8 cellular contexts compared by ENCODE assay signal in genomic region chr12:120725151-120725658, GRCh38. TPM values are rescaled to one million over a fixed set of nuclear protein-coding genes. Genes with fewer than 3 reads are reported as not detected.
DNase-seq lines count a peak whose midpoint lies in the region; ATAC-seq, FAIRE-seq and TF ChIP-seq lines count a peak whose summit lies in the region.

No MANE protein-coding gene starts in this region.

- CTCF ChIA-PET in Panc1 (lab: Charles Lee): interaction anchor here (0.5 to 1.1 kb wide), 3 partner anchors 40 to 456 kb away, joined by 3 to 10 read pairs (median 3); no protein-coding TSS in a partner anchor

- peak overlapping the region; percentile 90 for H3K27ac ChIP-seq in Panc1 (ENCODE audit: low read length)
- H3K27ac ChIP-seq in skin epidermis: peak overlapping the region in 9 of 21 experiments; percentile 26 to 82 (median 67)

- peaks cover 9% of the 10 kb centered on the region for H3K36me3 ChIP-seq in Panc1 (ENCODE audit: control insufficient read depth, insufficient read depth, low read length)

- H3K4me3 ChIP-seq in Panc1 (ENCODE audit: low read depth in 2 of 2, low read length in 2 of 2): peak overlapping the region; percentile 71 to 82
- peak overlapping the region; percentile 62 for H3K4me3 ChIP-seq in fibroblast of mammary gland (ENCODE audit: control insufficient read depth, low read depth, low read length)
- H3K4me3 ChIP-seq in skin epidermis: peak overlapping the region; percentile 56 to 80 (median 70)

- H3K27me3 ChIP-seq in Panc1 (ENCODE audit: control insufficient read depth, insufficient read depth, low read length): no peaks in the 10 kb centered on the region

- no peak for FAIRE-seq in HTR-8/SVneo (lab: Jason Lieb, UNC)

- no peak for TF ChIP-seq CTCF in Panc1 (IDR thresholded peaks at IDR 0.05)
- TF ChIP-seq CTCF in fibroblast of mammary gland (conservative IDR thresholded peaks at IDR 0.05; ENCODE audit: control insufficient read depth, insufficient read depth, low read depth, low read length): no peak

- H3K4me1 ChIP-seq in Panc1 (ENCODE audit: control insufficient read depth, insufficient read depth, low read length): peaks cover 8% of the 10 kb centered on the region

- no peaks in the 10 kb centered on the region for H3K9me3 ChIP-seq in Panc1 (ENCODE audit: control insufficient read depth, insufficient read depth, low read depth, low read length)

- intact Hi-C loops in Panc1 (cut with micrococcal nuclease; ENCODE audit: unreplicated experiment): no loop called here

- BruUV-seq in Panc1 (replicated peaks; lab: Mats Ljungman, UMichigan): no TSS peak

- in situ Hi-C loops in Panc1 (cut with HindIII; ENCODE audit: low pct_unique_long_range_greater_than_20kb, low sequenced_read_pairs): no loop called here

- peak; percentile 53 for DNase-seq in NCI-H1092 treated with DMSO at 0.1 percent for 48 hours (lab: John Stamatoyannopoulos, UW)
- no peak for DNase-seq in NCI-H1092 (lab: John Stamatoyannopoulos, UW)
- no peak for DNase-seq in Panc1 (ENCODE audit: low read depth, low spot score)
- no peak for DNase-seq in fibroblast of mammary gland (ENCODE audit: low read depth)
- DNase-seq in KG1 (lab: John Stamatoyannopoulos, UW): no peak
- DNase-seq in HTR-8/SVneo (ENCODE audit: insufficient read length, low spot score): no peak

- ATAC-seq in Panc1: peak; percentile 27
- no peak for ATAC-seq in GM19455 (IDR thresholded peaks at IDR 0.05; ENCODE audit: unreplicated experiment)

- POLR2A ChIA-PET in Panc1 (lab: Charles Lee): interaction anchor here (0.6 to 0.7 kb wide), 2 partner anchors 178 to 255 kb away, joined by 3 read pairs; no protein-coding TSS in a partner anchor

RNA-seq across cellular contexts. Expression of gene ACADS, which starts 0.4 kb away (rescaled TPM):
- total RNA-seq in Panc1 (2021; ENCODE audit: unreplicated experiment): 15.9 TPM
- polyA plus RNA-seq in Panc1 (2012; ENCODE audit: insufficient read length): 16.9 TPM

RNA-seq across cellular contexts. Expression of gene UNC119B, which starts 14.9 kb away (rescaled TPM):
- 26.0 TPM for total RNA-seq in Panc1 (2021; ENCODE audit: unreplicated experiment)
- 23.6 TPM for polyA plus RNA-seq in Panc1 (2012; ENCODE audit: insufficient read length)

RNA-seq across cellular contexts. Expression of gene MLEC, which starts 38.3 kb away (rescaled TPM):
- total RNA-seq in Panc1 (2021; ENCODE audit: unreplicated experiment): 171 TPM
- 87.4 TPM for polyA plus RNA-seq in Panc1 (2012; ENCODE audit: insufficient read length)
